In the genomic region with DNA sequence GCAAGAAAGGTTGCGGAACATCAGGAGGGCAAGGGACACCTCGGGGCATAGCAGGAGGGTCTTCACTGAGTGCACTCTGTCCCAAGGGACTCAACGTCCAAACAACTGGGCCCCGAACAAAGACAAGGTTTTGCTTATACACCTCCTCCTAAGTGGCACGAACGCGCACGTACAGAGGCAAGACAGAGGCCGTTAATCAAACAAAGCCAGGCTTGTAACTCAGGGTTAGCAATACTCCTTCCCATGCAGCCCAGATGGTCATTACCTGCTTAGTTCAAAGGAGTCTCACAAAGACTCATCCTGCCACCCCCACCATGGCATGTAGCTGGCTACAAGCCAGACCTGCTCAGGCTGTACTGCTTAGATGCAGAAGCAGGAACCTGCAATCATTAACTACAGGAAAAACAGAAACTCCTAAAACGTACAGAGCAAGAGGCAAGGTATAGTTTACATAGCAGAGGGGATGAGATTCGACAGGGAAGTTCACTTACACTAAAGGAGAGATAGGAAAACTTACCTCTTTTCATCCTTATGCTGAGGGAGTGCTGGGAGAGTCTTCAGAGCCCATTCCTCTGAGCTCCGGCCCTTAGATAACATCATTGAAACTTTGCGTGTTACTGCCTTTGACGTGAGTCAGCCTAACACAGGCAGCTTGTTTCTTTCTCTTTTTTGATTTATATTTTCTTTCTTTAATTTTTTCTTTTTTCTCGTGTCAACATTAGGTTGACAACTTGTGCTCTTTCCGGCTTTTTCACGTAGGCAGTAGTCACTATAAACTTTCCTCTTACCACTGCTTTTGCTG, we compare ENCODE assay signal across 1 cellular context.
A peak's percentile ranks its signal among the peaks of the same experiment; 100 is the strongest.
TF ChIP-seq lines count a peak whose summit lies in the region.

No MANE protein-coding gene starts in this region.

TF ChIP-seq in HepG2, 621 proteins besides CTCF, POLR2A, EP300 and RAD21 (continued from another document and continues in another):
- TF ChIP-seq, protein P1, sequence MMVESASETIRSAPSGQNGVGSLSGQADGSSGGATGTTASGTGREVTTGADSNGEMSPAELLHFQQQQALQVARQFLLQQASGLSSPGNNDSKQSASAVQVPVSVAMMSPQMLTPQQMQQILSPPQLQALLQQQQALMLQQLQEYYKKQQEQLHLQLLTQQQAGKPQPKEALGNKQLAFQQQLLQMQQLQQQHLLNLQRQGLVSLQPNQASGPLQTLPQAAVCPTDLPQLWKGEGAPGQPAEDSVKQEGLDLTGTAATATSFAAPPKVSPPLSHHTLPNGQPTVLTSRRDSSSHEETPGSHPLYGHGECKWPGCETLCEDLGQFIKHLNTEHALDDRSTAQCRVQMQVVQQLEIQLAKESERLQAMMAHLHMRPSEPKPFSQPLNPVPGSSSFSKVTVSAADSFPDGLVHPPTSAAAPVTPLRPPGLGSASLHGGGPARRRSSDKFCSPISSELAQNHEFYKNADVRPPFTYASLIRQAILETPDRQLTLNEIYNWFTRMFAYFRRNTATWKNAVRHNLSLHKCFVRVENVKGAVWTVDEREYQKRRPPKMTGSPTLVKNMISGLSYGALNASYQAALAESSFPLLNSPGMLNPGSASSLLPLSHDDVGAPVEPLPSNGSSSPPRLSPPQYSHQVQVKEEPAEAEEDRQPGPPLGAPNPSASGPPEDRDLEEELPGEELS (CRISPR knock-in tag; IDR thresholded peaks at IDR 0.05), result peak; percentile 78
- TF ChIP-seq ZNF44 (CRISPR knock-in tag; IDR thresholded peaks at IDR 0.05), result no peak
- no peak; the same call in 1 of the 2 replicates for TF ChIP-seq ZNF605 (CRISPR knock-in tag; IDR thresholded peaks at IDR 0.05)
- no peak for TF ChIP-seq NFE2 (CRISPR knock-in tag; IDR thresholded peaks at IDR 0.05)
- 0 out of 2 replicates have a peak, but pooled peaks have one; percentile 30 for TF ChIP-seq ZNF121 (CRISPR knock-in tag; IDR thresholded peaks at IDR 0.05)
- no peak for TF ChIP-seq MED13 (CRISPR knock-in tag; IDR thresholded peaks at IDR 0.05)
- no peak for TF ChIP-seq ZSCAN12 (CRISPR knock-in tag; IDR thresholded peaks at IDR 0.05)
- TF ChIP-seq FOSL1 (CRISPR knock-in tag; IDR thresholded peaks at IDR 0.05; ENCODE audit: borderline replicate concordance), result no peak
- no peak for TF ChIP-seq GABPB1 (CRISPR knock-in tag; IDR thresholded peaks at IDR 0.05)
- TF ChIP-seq ARID2 (CRISPR knock-in tag; IDR thresholded peaks at IDR 0.05; ENCODE audit: borderline replicate concordance), result no peak
- no peak for TF ChIP-seq CCAR2 (optimal IDR thresholded peaks at IDR 0.05; ENCODE audit: low read depth, low read length)
- TF ChIP-seq SIN3A (IDR thresholded peaks at IDR 0.05; ENCODE audit: borderline replicate concordance, low read depth, low read length), result no peak
- TF ChIP-seq HES4 (CRISPR knock-in tag; IDR thresholded peaks at IDR 0.05; ENCODE audit: borderline replicate concordance), result no peak
- no peak for TF ChIP-seq ATF7 (IDR thresholded peaks at IDR 0.05)
- TF ChIP-seq ATF7 (CRISPR knock-in tag; IDR thresholded peaks at IDR 0.05), result no peak
- TF ChIP-seq, protein P2, sequence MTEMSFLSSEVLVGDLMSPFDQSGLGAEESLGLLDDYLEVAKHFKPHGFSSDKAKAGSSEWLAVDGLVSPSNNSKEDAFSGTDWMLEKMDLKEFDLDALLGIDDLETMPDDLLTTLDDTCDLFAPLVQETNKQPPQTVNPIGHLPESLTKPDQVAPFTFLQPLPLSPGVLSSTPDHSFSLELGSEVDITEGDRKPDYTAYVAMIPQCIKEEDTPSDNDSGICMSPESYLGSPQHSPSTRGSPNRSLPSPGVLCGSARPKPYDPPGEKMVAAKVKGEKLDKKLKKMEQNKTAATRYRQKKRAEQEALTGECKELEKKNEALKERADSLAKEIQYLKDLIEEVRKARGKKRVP (CRISPR knock-in tag; IDR thresholded peaks at IDR 0.05), result no peak
- TF ChIP-seq GATA4 (IDR thresholded peaks at IDR 0.05; ENCODE audit: borderline replicate concordance, low read depth), result peak; percentile 60; the same call in 1 of the 2 replicates
- TF ChIP-seq, protein P3, sequence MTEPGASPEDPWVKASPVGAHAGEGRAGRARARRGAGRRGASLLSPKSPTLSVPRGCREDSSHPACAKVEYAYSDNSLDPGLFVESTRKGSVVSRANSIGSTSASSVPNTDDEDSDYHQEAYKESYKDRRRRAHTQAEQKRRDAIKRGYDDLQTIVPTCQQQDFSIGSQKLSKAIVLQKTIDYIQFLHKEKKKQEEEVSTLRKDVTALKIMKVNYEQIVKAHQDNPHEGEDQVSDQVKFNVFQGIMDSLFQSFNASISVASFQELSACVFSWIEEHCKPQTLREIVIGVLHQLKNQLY (CRISPR knock-in tag; IDR thresholded peaks at IDR 0.05), result no peak
- no peak for TF ChIP-seq ZNF816 (CRISPR knock-in tag; IDR thresholded peaks at IDR 0.05; ENCODE audit: borderline replicate concordance)
- TF ChIP-seq ATM (IDR thresholded peaks at IDR 0.05; ENCODE audit: borderline replicate concordance), result no peak
- no peak for TF ChIP-seq SMAD9 (CRISPR knock-in tag; IDR thresholded peaks at IDR 0.05)
- TF ChIP-seq MYNN (CRISPR knock-in tag; IDR thresholded peaks at IDR 0.05; ENCODE audit: low read depth), result no peak
- TF ChIP-seq ZBTB7A (CRISPR knock-in tag; IDR thresholded peaks at IDR 0.05), result peak; percentile 78
- TF ChIP-seq TCF7 (IDR thresholded peaks at IDR 0.05; ENCODE audit: low read depth), result peak; percentile 82
- TF ChIP-seq, protein P4, sequence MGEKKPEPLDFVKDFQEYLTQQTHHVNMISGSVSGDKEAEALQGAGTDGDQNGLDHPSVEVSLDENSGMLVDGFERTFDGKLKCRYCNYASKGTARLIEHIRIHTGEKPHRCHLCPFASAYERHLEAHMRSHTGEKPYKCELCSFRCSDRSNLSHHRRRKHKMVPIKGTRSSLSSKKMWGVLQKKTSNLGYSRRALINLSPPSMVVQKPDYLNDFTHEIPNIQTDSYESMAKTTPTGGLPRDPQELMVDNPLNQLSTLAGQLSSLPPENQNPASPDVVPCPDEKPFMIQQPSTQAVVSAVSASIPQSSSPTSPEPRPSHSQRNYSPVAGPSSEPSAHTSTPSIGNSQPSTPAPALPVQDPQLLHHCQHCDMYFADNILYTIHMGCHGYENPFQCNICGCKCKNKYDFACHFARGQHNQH (CRISPR knock-in tag; IDR thresholded peaks at IDR 0.05), result peak; percentile 48; the same call in 1 of the 2 replicates
- TF ChIP-seq NFIC (IDR thresholded peaks at IDR 0.05; ENCODE audit: low read length), result peak; percentile 91
- no peak for TF ChIP-seq RFXANK (CRISPR knock-in tag; IDR thresholded peaks at IDR 0.05)
- TF ChIP-seq SRY (CRISPR knock-in tag; IDR thresholded peaks at IDR 0.05), result no peak
- TF ChIP-seq PAF1 (CRISPR knock-in tag; IDR thresholded peaks at IDR 0.05), result no peak
- TF ChIP-seq NFE2L2 (IDR thresholded peaks at IDR 0.05; ENCODE audit: low read length), result no peak
- peak; percentile 82 for TF ChIP-seq SALL1 (CRISPR knock-in tag; IDR thresholded peaks at IDR 0.05)
- TF ChIP-seq GLI4 (CRISPR knock-in tag; IDR thresholded peaks at IDR 0.05; ENCODE audit: borderline replicate concordance), result no peak
- TF ChIP-seq, protein P5, sequence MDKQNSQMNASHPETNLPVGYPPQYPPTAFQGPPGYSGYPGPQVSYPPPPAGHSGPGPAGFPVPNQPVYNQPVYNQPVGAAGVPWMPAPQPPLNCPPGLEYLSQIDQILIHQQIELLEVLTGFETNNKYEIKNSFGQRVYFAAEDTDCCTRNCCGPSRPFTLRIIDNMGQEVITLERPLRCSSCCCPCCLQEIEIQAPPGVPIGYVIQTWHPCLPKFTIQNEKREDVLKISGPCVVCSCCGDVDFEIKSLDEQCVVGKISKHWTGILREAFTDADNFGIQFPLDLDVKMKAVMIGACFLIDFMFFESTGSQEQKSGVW (CRISPR knock-in tag; IDR thresholded peaks at IDR 0.05; ENCODE audit: borderline replicate concordance), result no peak
- TF ChIP-seq, protein P6, sequence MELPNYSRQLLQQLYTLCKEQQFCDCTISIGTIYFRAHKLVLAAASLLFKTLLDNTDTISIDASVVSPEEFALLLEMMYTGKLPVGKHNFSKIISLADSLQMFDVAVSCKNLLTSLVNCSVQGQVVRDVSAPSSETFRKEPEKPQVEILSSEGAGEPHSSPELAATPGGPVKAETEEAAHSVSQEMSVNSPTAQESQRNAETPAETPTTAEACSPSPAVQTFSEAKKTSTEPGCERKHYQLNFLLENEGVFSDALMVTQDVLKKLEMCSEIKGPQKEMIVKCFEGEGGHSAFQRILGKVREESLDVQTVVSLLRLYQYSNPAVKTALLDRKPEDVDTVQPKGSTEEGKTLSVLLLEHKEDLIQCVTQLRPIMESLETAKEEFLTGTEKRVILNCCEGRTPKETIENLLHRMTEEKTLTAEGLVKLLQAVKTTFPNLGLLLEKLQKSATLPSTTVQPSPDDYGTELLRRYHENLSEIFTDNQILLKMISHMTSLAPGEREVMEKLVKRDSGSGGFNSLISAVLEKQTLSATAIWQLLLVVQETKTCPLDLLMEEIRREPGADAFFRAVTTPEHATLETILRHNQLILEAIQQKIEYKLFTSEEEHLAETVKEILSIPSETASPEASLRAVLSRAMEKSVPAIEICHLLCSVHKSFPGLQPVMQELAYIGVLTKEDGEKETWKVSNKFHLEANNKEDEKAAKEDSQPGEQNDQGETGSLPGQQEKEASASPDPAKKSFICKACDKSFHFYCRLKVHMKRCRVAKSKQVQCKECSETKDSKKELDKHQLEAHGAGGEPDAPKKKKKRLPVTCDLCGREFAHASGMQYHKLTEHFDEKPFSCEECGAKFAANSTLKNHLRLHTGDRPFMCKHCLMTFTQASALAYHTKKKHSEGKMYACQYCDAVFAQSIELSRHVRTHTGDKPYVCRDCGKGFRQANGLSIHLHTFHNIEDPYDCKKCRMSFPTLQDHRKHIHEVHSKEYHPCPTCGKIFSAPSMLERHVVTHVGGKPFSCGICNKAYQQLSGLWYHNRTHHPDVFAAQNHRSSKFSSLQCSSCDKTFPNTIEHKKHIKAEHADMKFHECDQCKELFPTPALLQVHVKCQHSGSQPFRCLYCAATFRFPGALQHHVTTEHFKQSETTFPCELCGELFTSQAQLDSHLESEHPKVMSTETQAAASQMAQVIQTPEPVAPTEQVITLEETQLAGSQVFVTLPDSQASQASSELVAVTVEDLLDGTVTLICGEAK (IDR thresholded peaks at IDR 0.05), result no peak
- TF ChIP-seq, protein P6 (CRISPR knock-in tag; IDR thresholded peaks at IDR 0.05), result no peak; the same call in 1 of the 2 replicates
- peak; percentile 52; the same call in 1 of the 2 replicates for TF ChIP-seq DMAP1 (CRISPR knock-in tag; IDR thresholded peaks at IDR 0.05)
- TF ChIP-seq, protein P7, sequence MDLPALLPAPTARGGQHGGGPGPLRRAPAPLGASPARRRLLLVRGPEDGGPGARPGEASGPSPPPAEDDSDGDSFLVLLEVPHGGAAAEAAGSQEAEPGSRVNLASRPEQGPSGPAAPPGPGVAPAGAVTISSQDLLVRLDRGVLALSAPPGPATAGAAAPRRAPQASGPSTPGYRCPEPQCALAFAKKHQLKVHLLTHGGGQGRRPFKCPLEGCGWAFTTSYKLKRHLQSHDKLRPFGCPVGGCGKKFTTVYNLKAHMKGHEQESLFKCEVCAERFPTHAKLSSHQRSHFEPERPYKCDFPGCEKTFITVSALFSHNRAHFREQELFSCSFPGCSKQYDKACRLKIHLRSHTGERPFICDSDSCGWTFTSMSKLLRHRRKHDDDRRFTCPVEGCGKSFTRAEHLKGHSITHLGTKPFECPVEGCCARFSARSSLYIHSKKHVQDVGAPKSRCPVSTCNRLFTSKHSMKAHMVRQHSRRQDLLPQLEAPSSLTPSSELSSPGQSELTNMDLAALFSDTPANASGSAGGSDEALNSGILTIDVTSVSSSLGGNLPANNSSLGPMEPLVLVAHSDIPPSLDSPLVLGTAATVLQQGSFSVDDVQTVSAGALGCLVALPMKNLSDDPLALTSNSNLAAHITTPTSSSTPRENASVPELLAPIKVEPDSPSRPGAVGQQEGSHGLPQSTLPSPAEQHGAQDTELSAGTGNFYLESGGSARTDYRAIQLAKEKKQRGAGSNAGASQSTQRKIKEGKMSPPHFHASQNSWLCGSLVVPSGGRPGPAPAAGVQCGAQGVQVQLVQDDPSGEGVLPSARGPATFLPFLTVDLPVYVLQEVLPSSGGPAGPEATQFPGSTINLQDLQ (CRISPR knock-in tag; IDR thresholded peaks at IDR 0.05), result no peak
- TF ChIP-seq ZNF431 (CRISPR knock-in tag; IDR thresholded peaks at IDR 0.05; ENCODE audit: borderline replicate concordance, low read depth), result no peak; the same call in 1 of the 2 replicates
- 0 out of 2 replicates have a peak, but pooled peaks have one; percentile 44 for TF ChIP-seq RARG (CRISPR knock-in tag; IDR thresholded peaks at IDR 0.05; ENCODE audit: low read depth)
- TF ChIP-seq ZNF850 (CRISPR knock-in tag; conservative IDR thresholded peaks at IDR 0.05), result no peak
- TF ChIP-seq SOX13 (IDR thresholded peaks at IDR 0.05), result no peak
- TF ChIP-seq SOX13 (CRISPR knock-in tag; conservative IDR thresholded peaks at IDR 0.05 in 1 of 2, IDR thresholded peaks at IDR 0.05 in 1 of 2), result peak in 1 of 2 experiments; percentile 76; a peak in 2 of 4 replicates
